In genomic region chr1:26305667-26306289, GRCh38 we compare ENCODE assay signal across 8 cellular contexts. TPM values are rescaled to one million over a fixed set of nuclear protein-coding genes. Genes with fewer than 3 reads are reported as not detected.
DNase-seq lines count a peak whose midpoint lies in the region; ATAC-seq, FAIRE-seq and TF ChIP-seq lines count a peak whose summit lies in the region.

No MANE protein-coding gene starts in this region.

- peaks cover 20% of the 10 kb centered on the region for H3K9me1 ChIP-seq in IMR-90 (ENCODE audit: insufficient read depth, low read length)

- DNase-seq in IMR-90 (no peak), astrocyte of the cerebellum (ENCODE audit: low read depth) (no peak), frontal cortex (ENCODE audit: low spot score in 2 of 2) (no peak), NCI-H2029 (lab: John Stamatoyannopoulos, UW) (no peak), T1000 (lab: John Stamatoyannopoulos, UW) (no peak)

- no peaks in the 10 kb centered on the region for H4K20me1 ChIP-seq in IMR-90 (ENCODE audit: insufficient read depth, low read length)

- peak overlapping the region; percentile 79 for H3K4ac ChIP-seq in IMR-90 (ENCODE audit: low read depth, low read length)

- peak overlapping the region; percentile 74 to 79 for H4K8ac ChIP-seq in IMR-90 (ENCODE audit: low read depth in 2 of 2, low read length in 2 of 2)

- H2BK5ac ChIP-seq in IMR-90 (ENCODE audit: low read depth, low read length, poor library complexity, severe bottlenecking): no peak overlapping the region

- no peak overlapping the region for H3K18ac ChIP-seq in IMR-90 (ENCODE audit: low read depth, low read length)

- H3K4me1 ChIP-seq in IMR-90 (ENCODE audit: control insufficient read depth, insufficient read depth, low read length) (peaks cover 14% of the 10 kb centered on the region), mucosa of rectum (ENCODE audit: control insufficient read depth in 2 of 2, insufficient read depth in 2 of 2, low read length in 2 of 2) (peaks cover 10 to 12% of the 10 kb centered on the region in 2 donors)

- no peaks in the 10 kb centered on the region for H3K9me3 ChIP-seq in IMR-90 (ENCODE audit: control insufficient read depth, insufficient read depth, low read length)
- no peaks in the 10 kb centered on the region for H3K9me3 ChIP-seq in mucosa of rectum (ENCODE audit: control insufficient read depth in 2 of 2, low read length in 2 of 2)

- TF ChIP-seq CTCF in IMR-90 (conservative IDR thresholded peaks at IDR 0.05; ENCODE audit: low read depth, low read length): no peak
- TF ChIP-seq CTCF in astrocyte of the cerebellum (IDR thresholded peaks at IDR 0.05; ENCODE audit: low read depth, low read length, missing control alignments): no peak

- intact Hi-C loops in IMR-90 (cut with micrococcal nuclease): no loop called here

- H3K4me3 ChIP-seq in IMR-90 (ENCODE audit: insufficient read depth, low read depth, low read length): peak overlapping the region; percentile 90
- H3K4me3 ChIP-seq in astrocyte of the cerebellum (ENCODE audit: low read depth, low read length): peak overlapping the region; percentile 90
- H3K4me3 ChIP-seq in mucosa of rectum (ENCODE audit: low read length in 2 of 2): peak overlapping the region; percentile 83 to 90

- H3K14ac ChIP-seq in IMR-90 (replicated peaks; ENCODE audit: low read depth, low read length): peak overlapping the region; percentile 88

- FAIRE-seq in frontal cortex (lab: Jason Lieb, UNC): no peak

- H2AK9ac ChIP-seq in IMR-90 (replicated peaks; ENCODE audit: low read depth, low read length, poor library complexity): peak overlapping the region; percentile 87

- POLR2A ChIA-PET in IMR-90 (lab: Charles Lee; ENCODE audit: unreplicated experiment): no interaction called here

- peaks cover 12 to 42% of the 10 kb centered on the region in 2 experiments; a peak in 3 of 4 replicates for H3K79me1 ChIP-seq in IMR-90 (ENCODE audit: low read depth in 1 of 2, low read length in 2 of 2)

- dilution Hi-C loops in IMR-90 (cut with HindIII; ENCODE audit: low sequenced_read_pairs, unreplicated experiment): no loop called here

- TF ChIP-seq RAD21 in IMR-90 (IDR thresholded peaks at IDR 0.05; ENCODE audit: low read length): no peak

- peak overlapping the region; percentile 73 for H4K5ac ChIP-seq in IMR-90 (ENCODE audit: low read depth, low read length)

- in situ Hi-C loops in IMR-90 (cut with MboI; ENCODE audit: low sequenced_read_pairs): no loop called here
- in situ Hi-C loops in astrocyte of the cerebellum (cut with HindIII; ENCODE audit: low sequenced_read_pairs): no loop called here

- H2BK120ac ChIP-seq in IMR-90 (ENCODE audit: low read depth, low read length): peak overlapping the region; percentile 67; the same call in 1 of the 2 replicates

- H3K27me3 ChIP-seq in IMR-90 (ENCODE audit: control insufficient read depth, insufficient read depth, low read length) (no peaks in the 10 kb centered on the region), mucosa of rectum (ENCODE audit: control insufficient read depth in 2 of 2, insufficient read depth in 2 of 2, low read length in 2 of 2) (no peaks in the 10 kb centered on the region)

- peak overlapping the region; percentile 60; the same call in 1 of the 2 replicates for H4K91ac ChIP-seq in IMR-90 (ENCODE audit: insufficient read depth, low read depth, low read length)

- peak overlapping the region; percentile 88 for H3K4me2 ChIP-seq in IMR-90 (ENCODE audit: low read depth, low read length)

- BruUV-seq in IMR-90 (replicated peaks; lab: Mats Ljungman, UMichigan): no TSS peak

- ATAC-seq in GM18511 (IDR thresholded peaks at IDR 0.05; ENCODE audit: unreplicated experiment) (peak; percentile 11), IMR-90 (ENCODE audit: low read depth) (no peak; the same call in 1 of the 2 replicates), GM19467 (IDR thresholded peaks at IDR 0.05; ENCODE audit: unreplicated experiment) (no peak)

- WGBS in IMR-90 (ENCODE audit: extremely low coverage in 2 of 2, insufficient read length in 1 of 2), 2 experiments: 34 to 100% methylated on average over 1 to 6 of the region's 8 CpGs

- no peak for TF ChIP-seq POLR2A in IMR-90 (IDR thresholded peaks at IDR 0.05; ENCODE audit: low read depth, low read length)

- CTCF ChIA-PET in IMR-90 (lab: Yijun Ruan, JAX): interaction anchor here (1.0 kb wide), 1 partner anchor 136 kb away, joined by 3 read pairs; the partner anchor contains the start of gene ZNF593

- peak overlapping the region; percentile 31; the same call in 1 of the 2 replicates for H2AK5ac ChIP-seq in IMR-90 (ENCODE audit: low read depth, low read length)

- no peak overlapping the region for H3K56ac ChIP-seq in IMR-90 (ENCODE audit: extremely low read depth, insufficient read depth, low read length)

- H3K36me3 ChIP-seq in IMR-90 (ENCODE audit: control insufficient read depth, insufficient read depth, low read length): no peaks in the 10 kb centered on the region
- H3K36me3 ChIP-seq in mucosa of rectum (ENCODE audit: control insufficient read depth in 2 of 2, insufficient read depth in 2 of 2, low read length in 2 of 2): no peaks in the 10 kb centered on the region

- H2BK20ac ChIP-seq in IMR-90 (ENCODE audit: low read depth, low read length): no peak overlapping the region

- peak overlapping the region; percentile 78 for H3K9ac ChIP-seq in IMR-90 (ENCODE audit: low read depth, low read length)
- H3K9ac ChIP-seq in mucosa of rectum (ENCODE audit: low read depth in 1 of 2, low read length in 2 of 2): peak overlapping the region; percentile 74 to 75

- peak overlapping the region; percentile 99 for H2AFZ ChIP-seq in IMR-90 (replicated peaks; ENCODE audit: low read length, poor library complexity)

- no peak overlapping the region for H2BK15ac ChIP-seq in IMR-90 (ENCODE audit: low read depth, low read length)

- no peak overlapping the region; the same call in 1 of the 2 replicates for H3K27ac ChIP-seq in IMR-90 (ENCODE audit: insufficient read depth, low read length)
- H3K27ac ChIP-seq in mucosa of rectum (ENCODE audit: low read depth in 2 of 2, low read length in 2 of 2): peak overlapping the region in 1 of 2 donors; percentile 32

- H3K23ac ChIP-seq in IMR-90 (ENCODE audit: low read depth, low read length): peak overlapping the region; percentile 48; the same call in 1 of the 2 replicates

TF ChIP-seq in IMR-90, 13 proteins besides CTCF, POLR2A, EP300 and RAD21:
- TF ChIP-seq BHLHE40 (IDR thresholded peaks at IDR 0.05; ENCODE audit: low read depth, low read length): no peak
- no peak for TF ChIP-seq SMC3 (IDR thresholded peaks at IDR 0.05; ENCODE audit: low read depth, low read length)
- TF ChIP-seq MXI1 (IDR thresholded peaks at IDR 0.05; ENCODE audit: borderline replicate concordance, low read depth, low read length): no peak
TF ChIP-seq in IMR-90: peak in this region for 0.

RNA-seq across cellular contexts. Expression of gene UBXN11, which starts 0.7 kb away (rescaled TPM):
- total RNA-seq in IMR-90 (2012; rRNA removed) (3.6 and 5.2 TPM in 2 replicates), frontal cortex (4.1 TPM)
- polyA plus RNA-seq in IMR-90 (2012; rRNA removed): 17.0 and 18.4 TPM in 2 replicates
- polyA plus RNA-seq in IMR-90 (2012; cell fraction: cytosol; rRNA removed): 10.1 and 13.9 TPM in 2 replicates
- 151 and 169 TPM in 2 replicates for polyA plus RNA-seq in IMR-90 (2012; cell fraction: nucleus; rRNA removed; ENCODE audit: low replicate concordance)

RNA-seq across cellular contexts. Expression of gene CD52, which starts 12.0 kb away (rescaled TPM):
- total RNA-seq in IMR-90 (2012; rRNA removed) (not detected in 2 replicates), frontal cortex (not detected)
- 1.3 and 1.6 TPM in 2 replicates for polyA plus RNA-seq in IMR-90 (2012; rRNA removed)
- 0.30 TPM in 1 of 2 replicates, not detected in the other for polyA plus RNA-seq in IMR-90 (2012; cell fraction: cytosol; rRNA removed)
- polyA plus RNA-seq in IMR-90 (2012; cell fraction: nucleus; rRNA removed; ENCODE audit: low replicate concordance): 0.36 TPM in 1 of 2 replicates, not detected in the other

RNA-seq across cellular contexts. Expression of gene SH3BGRL3, which starts 25.9 kb away (rescaled TPM):
- total RNA-seq in IMR-90 (2012; rRNA removed) (32.2 and 35.0 TPM in 2 replicates), frontal cortex (11.8 TPM)
- 483 and 565 TPM in 2 replicates for polyA plus RNA-seq in IMR-90 (2012; rRNA removed)
- 551 and 581 TPM in 2 replicates for polyA plus RNA-seq in IMR-90 (2012; cell fraction: cytosol; rRNA removed)
- 124 and 136 TPM in 2 replicates for polyA plus RNA-seq in IMR-90 (2012; cell fraction: nucleus; rRNA removed; ENCODE audit: low replicate concordance)

RNA-seq across cellular contexts. Expression of gene CRYBG2, which starts 48.2 kb away (rescaled TPM):
- total RNA-seq in IMR-90 (2012; rRNA removed): not detected in 2 replicates
- polyA plus RNA-seq in IMR-90 (2012; rRNA removed): not detected in 2 replicates
- 0.01 and 0.05 TPM in 2 replicates for polyA plus RNA-seq in IMR-90 (2012; cell fraction: cytosol; rRNA removed)
- polyA plus RNA-seq in IMR-90 (2012; cell fraction: nucleus; rRNA removed; ENCODE audit: low replicate concordance): 0.31 and 0.32 TPM in 2 replicates
- total RNA-seq in frontal cortex: 0.41 TPM
